Comparison of ENCODE assay signal across 1 cellular context in the genomic region with DNA sequence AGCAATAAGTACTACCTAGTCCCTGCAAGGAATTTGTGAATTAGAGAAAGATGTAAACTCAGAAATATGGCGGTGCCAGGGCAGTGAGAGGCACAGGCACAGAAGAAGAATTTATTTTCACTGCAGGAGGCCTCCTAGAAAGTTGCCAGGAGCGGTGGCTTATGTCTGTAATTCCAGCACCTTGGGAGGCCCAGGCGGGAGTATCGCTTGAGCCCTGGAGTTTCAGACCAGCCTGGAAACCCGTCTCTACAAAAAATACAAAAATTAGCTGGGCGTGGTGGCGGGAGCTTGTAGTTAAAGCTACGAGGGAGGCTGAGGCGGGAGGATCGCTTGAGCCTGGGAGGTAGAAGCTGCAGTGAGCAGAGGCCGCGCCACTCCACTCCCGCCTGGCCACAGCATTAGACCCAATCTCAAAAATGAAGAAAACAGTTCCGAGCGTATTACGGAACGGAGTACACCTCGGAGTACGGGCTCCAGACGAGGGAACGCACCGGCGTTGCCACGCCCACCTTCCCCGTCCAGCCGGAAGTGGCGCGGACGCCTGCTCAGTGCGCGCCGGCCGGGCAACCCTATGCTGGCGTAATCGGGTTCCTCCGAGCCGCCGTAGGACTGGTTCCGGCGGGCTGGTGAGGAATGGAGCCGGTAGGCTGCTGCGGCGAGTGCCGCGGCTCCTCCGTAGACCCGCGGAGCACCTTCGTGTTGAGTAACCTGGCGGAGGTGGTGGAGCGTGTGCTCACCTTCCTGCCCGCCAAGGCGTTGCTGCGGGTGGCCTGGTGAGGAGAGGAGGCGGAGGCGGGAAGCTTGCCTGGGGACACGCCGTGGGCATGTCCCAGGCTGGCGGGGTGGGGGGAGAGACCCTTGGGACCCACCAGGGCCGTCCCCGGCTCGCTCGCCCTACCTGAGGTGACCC.
TF ChIP-seq lines count a peak whose summit lies in the region.

Gene FBXO22, plus strand, starts transcription at position 548 of the 910 bp plus-strand sequence. Its CDS starts 86 bp downstream, at position 634.

TF ChIP-seq in WTC11, 78 proteins besides CTCF, POLR2A, EP300 and RAD21 (continued from another document):
- TF ChIP-seq, protein P1, sequence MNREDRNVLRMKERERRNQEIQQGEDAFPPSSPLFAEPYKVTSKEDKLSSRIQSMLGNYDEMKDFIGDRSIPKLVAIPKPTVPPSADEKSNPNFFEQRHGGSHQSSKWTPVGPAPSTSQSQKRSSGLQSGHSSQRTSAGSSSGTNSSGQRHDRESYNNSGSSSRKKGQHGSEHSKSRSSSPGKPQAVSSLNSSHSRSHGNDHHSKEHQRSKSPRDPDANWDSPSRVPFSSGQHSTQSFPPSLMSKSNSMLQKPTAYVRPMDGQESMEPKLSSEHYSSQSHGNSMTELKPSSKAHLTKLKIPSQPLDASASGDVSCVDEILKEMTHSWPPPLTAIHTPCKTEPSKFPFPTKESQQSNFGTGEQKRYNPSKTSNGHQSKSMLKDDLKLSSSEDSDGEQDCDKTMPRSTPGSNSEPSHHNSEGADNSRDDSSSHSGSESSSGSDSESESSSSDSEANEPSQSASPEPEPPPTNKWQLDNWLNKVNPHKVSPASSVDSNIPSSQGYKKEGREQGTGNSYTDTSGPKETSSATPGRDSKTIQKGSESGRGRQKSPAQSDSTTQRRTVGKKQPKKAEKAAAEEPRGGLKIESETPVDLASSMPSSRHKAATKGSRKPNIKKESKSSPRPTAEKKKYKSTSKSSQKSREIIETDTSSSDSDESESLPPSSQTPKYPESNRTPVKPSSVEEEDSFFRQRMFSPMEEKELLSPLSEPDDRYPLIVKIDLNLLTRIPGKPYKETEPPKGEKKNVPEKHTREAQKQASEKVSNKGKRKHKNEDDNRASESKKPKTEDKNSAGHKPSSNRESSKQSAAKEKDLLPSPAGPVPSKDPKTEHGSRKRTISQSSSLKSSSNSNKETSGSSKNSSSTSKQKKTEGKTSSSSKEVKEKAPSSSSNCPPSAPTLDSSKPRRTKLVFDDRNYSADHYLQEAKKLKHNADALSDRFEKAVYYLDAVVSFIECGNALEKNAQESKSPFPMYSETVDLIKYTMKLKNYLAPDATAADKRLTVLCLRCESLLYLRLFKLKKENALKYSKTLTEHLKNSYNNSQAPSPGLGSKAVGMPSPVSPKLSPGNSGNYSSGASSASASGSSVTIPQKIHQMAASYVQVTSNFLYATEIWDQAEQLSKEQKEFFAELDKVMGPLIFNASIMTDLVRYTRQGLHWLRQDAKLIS (CRISPR knock-in tag; IDR thresholded peaks at IDR 0.05; ENCODE audit: borderline replicate concordance), result no peak
- TF ChIP-seq FOXJ3 (CRISPR knock-in tag; IDR thresholded peaks at IDR 0.05; ENCODE audit: borderline replicate concordance), result no peak
